1 cellular context compared by ENCODE assay signal in the genomic region with DNA sequence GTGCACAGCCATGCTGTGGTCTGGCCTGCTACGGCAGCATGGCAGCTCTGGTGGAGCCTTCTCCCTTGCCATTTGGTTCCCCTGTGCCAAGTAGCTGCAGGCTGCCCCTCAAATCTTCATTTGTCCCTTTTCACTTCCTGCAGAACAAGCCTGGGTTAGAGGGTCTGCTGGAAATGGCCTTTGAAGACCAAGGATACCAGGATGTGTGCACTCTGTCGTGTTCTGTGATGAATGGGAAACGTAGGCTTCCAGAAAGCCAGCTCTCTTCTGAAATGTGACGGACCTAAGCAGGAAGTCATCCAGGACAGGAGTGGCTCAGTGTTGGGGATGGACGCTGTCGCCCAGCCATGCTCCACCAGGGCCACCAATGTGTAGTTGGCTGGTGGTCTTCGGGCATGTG.
TF ChIP-seq lines count a peak whose summit lies in the region.

No MANE protein-coding gene starts in this region.

TF ChIP-seq in HepG2, 621 proteins besides CTCF, POLR2A, EP300 and RAD21:
- TF ChIP-seq POLR2G (IDR thresholded peaks at IDR 0.05; ENCODE audit: low read depth, low read length) (peak; percentile 31; the same call in 1 of the 2 replicates), RBM22 (optimal IDR thresholded peaks at IDR 0.05; ENCODE audit: low read length) (peak; percentile 86), POLR2AphosphoS5 (IDR thresholded peaks at IDR 0.05; ENCODE audit: low read depth, low read length) (0 out of 2 replicates have a peak, but pooled peaks have one; percentile 27)
- TF ChIP-seq, protein P1, sequence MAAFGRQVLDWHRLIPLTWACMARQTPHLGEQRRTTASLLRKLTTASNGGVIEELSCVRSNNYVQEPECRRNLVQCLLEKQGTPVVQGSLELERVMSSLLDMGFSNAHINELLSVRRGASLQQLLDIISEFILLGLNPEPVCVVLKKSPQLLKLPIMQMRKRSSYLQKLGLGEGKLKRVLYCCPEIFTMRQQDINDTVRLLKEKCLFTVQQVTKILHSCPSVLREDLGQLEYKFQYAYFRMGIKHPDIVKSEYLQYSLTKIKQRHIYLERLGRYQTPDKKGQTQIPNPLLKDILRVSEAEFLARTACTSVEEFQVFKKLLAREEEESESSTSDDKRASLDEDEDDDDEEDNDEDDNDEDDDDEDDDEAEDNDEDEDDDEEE (CRISPR knock-in tag; IDR thresholded peaks at IDR 0.05) = no peak
